Comparison of ENCODE assay signal across 8 cellular contexts in genomic region chr16:636206-637080, GRCh38. TPM values are rescaled to one million over a fixed set of nuclear protein-coding genes. Genes with fewer than 3 reads are reported as not detected.
DNase-seq lines count a peak whose midpoint lies in the region; ATAC-seq and TF ChIP-seq lines count a peak whose summit lies in the region.

TSS of gene METTL26 (minus strand) at chr16:636305. CDS start at chr16:636290, 15 bp downstream.

- ATAC-seq in GM21529 (IDR thresholded peaks at IDR 0.05; ENCODE audit: unreplicated experiment) (peak; percentile 72), mucosa of descending colon (peak; percentile 90)

- H3K27ac Mint-ChIP-seq in IgD-negative memory B cell, result peak within 1 kb of the TSS; percentile 99 to 100 (median 100)

- peaks cover 3% of the 10 kb centered on the region for H3K27me3 Mint-ChIP-seq in IgD-negative memory B cell

- H3K4me3 Mint-ChIP-seq in IgD-negative memory B cell, result peak within 1 kb of the TSS; percentile 96 to 100 (median 100)

- TF ChIP-seq CTCF in epithelial cell of esophagus (IDR thresholded peaks at IDR 0.05; ENCODE audit: insufficient read depth, low read depth, low read length, missing control alignments) (no peak), mucosa of descending colon (IDR thresholded peaks at IDR 0.05) (no peak)

- no peaks in the 10 kb centered on the region for H3K36me3 Mint-ChIP-seq in IgD-negative memory B cell

- intact Hi-C loops in mucosa of descending colon (cut with DNase I, micrococcal nuclease), result no loop called here

- no peaks in the 10 kb centered on the region for H3K9me3 ChIP-seq in mucosa of descending colon

- peaks cover 12% of the 10 kb centered on the region for H3K4me1 ChIP-seq in mucosa of descending colon (ENCODE audit: low read depth)

- peaks cover 0 to 2% (median 0%) of the 10 kb centered on the region in 3 donors for H3K9me3 Mint-ChIP-seq in IgD-negative memory B cell

- peaks cover 12 to 19% (median 13%) of the 10 kb centered on the region in 3 donors for H3K4me1 Mint-ChIP-seq in IgD-negative memory B cell

- H3K4me3 ChIP-seq in epithelial cell of esophagus (ENCODE audit: low read length), result peak within 1 kb of the TSS; percentile 72
- peak within 1 kb of the TSS; percentile 45 for H3K4me3 ChIP-seq in mucosa of descending colon

- H3K36me3 ChIP-seq in mucosa of descending colon (ENCODE audit: low read depth), result no peaks in the 10 kb centered on the region

- DNase-seq in DMS153 (lab: John Stamatoyannopoulos, UW) (peak; percentile 92), OCI-M1 (lab: John Stamatoyannopoulos, UW) (peak; percentile 97), activated T-cell treated with anti-CD3 and anti-CD28 coated beads for 24 hours (ENCODE audit: low read depth) (peak; percentile 89), epithelial cell of esophagus (ENCODE audit: low read depth) (peak; percentile 96), mucosa of descending colon (peak; percentile 96 to 98 (median 97))
- DNase-seq in stimulated activated CD8-positive, alpha-beta memory T cell treated with anti-CD3 and anti-CD28 coated beads, Interleukin-4, amount 100 ng/mL, for 1 hour (ENCODE audit: low read depth in 2 of 2, low spot score in 1 of 2), result peak; percentile 81 to 84

RNA-seq across cellular contexts. Expression of gene METTL26, which starts in this region (rescaled TPM):
- polyA plus RNA-seq in IgD-negative memory B cell, result 81.0 TPM
- total RNA-seq in mucosa of descending colon, result 10 to 100 TPM; 40.3 to 52.4 (median 50.0) TPM

Comparison
In these comparisons a context has a peak if more than half of its experiments do, and no peak if none do; other contexts are left out.
1. Peak in every context shown above with its lines: DNase-seq, ATAC-seq and H3K4me3 ChIP-seq.